13 cellular contexts compared by ENCODE assay signal in the genomic region with DNA sequence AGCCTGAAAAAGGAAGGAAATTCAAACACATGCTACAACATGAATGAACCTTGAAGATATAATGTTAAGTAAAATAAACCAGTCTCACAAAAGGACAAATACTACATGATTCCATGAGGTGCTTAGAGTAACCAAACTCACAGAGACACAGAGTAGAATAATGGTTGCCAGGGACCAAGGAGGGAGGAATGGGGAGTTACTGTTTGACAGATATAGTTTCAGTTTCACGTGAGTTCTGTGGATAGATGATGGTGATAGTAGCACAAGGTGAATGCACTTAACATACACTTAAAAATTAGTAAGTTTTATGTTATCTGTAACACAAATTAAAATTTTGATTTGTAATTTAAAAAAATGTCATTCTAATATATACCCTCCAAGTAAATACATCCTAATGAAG.
"Had no signal": no experiment of that assay in that cellular context is flagged by ENCODE, and none has a peak within 500 bp of the region (broad histone marks: within the 10 kb centered on the region; RNA-seq: fewer than 3 reads in every experiment).

No MANE protein-coding gene starts in this region.

- H3K27me3 ChIP-seq: hepatocyte, testis had no signal

- H3K4me1 ChIP-seq: testis had no signal

- DNase-seq: activated CD4-positive, alpha-beta memory T cell treated with anti-CD3 and anti-CD28 coated beads for 36 hours; activated gamma-delta T cell; activated naive CD8-positive, alpha-beta T cell treated with anti-CD3 and anti-CD28 coated beads for 36 hours; activated T-cell treated with anti-CD3 and anti-CD28 coated beads, Interleukin-2, amount 50 U/mL, for 4 hours; anterior cingulate cortex; cerebellar nuclear complex; dermis blood vessel endothelial cell; endodermal cell; stimulated activated CD4-positive, alpha-beta T cell treated with anti-CD3 and anti-CD28 coated beads, Interleukin-4, amount 100 ng/mL, for 1 hour; stimulated activated CD8-positive, alpha-beta memory T cell treated with anti-CD3 and anti-CD28 coated beads, Interleukin-4, amount 100 ng/mL, for 48 hours; testis had no signal

- H3K27ac Mint-ChIP-seq: activated CD4-positive, alpha-beta memory T cell treated with anti-CD3 and anti-CD28 coated beads for 36 hours; activated naive CD8-positive, alpha-beta T cell treated with anti-CD3 and anti-CD28 coated beads for 36 hours; endodermal cell; stimulated activated naive CD8-positive, alpha-beta T cell treated with anti-CD3 and anti-CD28 coated beads, Interleukin-15, Interleukin-2, amounts not matched to agents 100 ng/mL and 50 ng/mL, for 24 hours had no signal

- H3K4me3 ChIP-seq: hepatocyte, testis had no signal

- H3K4me3 Mint-ChIP-seq: activated CD4-positive, alpha-beta memory T cell treated with anti-CD3 and anti-CD28 coated beads for 36 hours; activated naive CD8-positive, alpha-beta T cell treated with anti-CD3 and anti-CD28 coated beads for 36 hours; activated T-cell treated with anti-CD3 and anti-CD28 coated beads, Interleukin-2, amount 50 U/mL, for 4 hours; endodermal cell; stimulated activated naive CD8-positive, alpha-beta T cell treated with anti-CD3 and anti-CD28 coated beads, Interleukin-15, Interleukin-2, amounts not matched to agents 100 ng/mL and 50 ng/mL, for 24 hours had no signal

- H3K27ac ChIP-seq: hepatocyte, testis had no signal

- H3K9me3 ChIP-seq: testis had no signal

- ATAC-seq: activated T-cell treated with anti-CD3 and anti-CD28 coated beads, Interleukin-2, amount 50 U/mL, for 4 hours had no signal

- H3K27me3 Mint-ChIP-seq: activated CD4-positive, alpha-beta memory T cell treated with anti-CD3 and anti-CD28 coated beads for 36 hours; activated naive CD8-positive, alpha-beta T cell treated with anti-CD3 and anti-CD28 coated beads for 36 hours; stimulated activated naive CD8-positive, alpha-beta T cell treated with anti-CD3 and anti-CD28 coated beads, Interleukin-15, Interleukin-2, amounts not matched to agents 100 ng/mL and 50 ng/mL, for 24 hours had no signal

- H3K4me1 Mint-ChIP-seq: activated naive CD8-positive, alpha-beta T cell treated with anti-CD3 and anti-CD28 coated beads for 36 hours; endodermal cell had no signal
